8 cellular contexts compared by ENCODE assay signal in genomic region chr4:150960079-150960478, GRCh38. TPM values are rescaled to one million over a fixed set of nuclear protein-coding genes. Genes with fewer than 3 reads are reported as not detected.
DNase-seq lines count a peak whose midpoint lies in the region; ATAC-seq and TF ChIP-seq lines count a peak whose summit lies in the region.

No MANE protein-coding gene starts in this region.

- H3K4me1 Mint-ChIP-seq in mesothelial cell of epicardium: no peaks in the 10 kb centered on the region

- intact Hi-C loops in colonic mucosa (cut with DNase I): no loop called here

- H3K4me2 ChIP-seq in MM.1S (ENCODE audit: low read depth, low read length): no peak overlapping the region

- H2AFZ ChIP-seq in MM.1S (ENCODE audit: low read length): no peak overlapping the region

- no peak overlapping the region for H3K4me3 ChIP-seq in MM.1S (ENCODE audit: low read length)
- H3K4me3 ChIP-seq in colonic mucosa: no peak overlapping the region

- H3K4me1 ChIP-seq in MM.1S (ENCODE audit: low read length) (peaks cover 7% of the 10 kb centered on the region; the same call in 1 of the 2 replicates), colonic mucosa (no peaks in the 10 kb centered on the region)

- H3K27ac Mint-ChIP-seq in mesothelial cell of epicardium: no peak overlapping the region

- ATAC-seq in GM21515 (IDR thresholded peaks at IDR 0.05; ENCODE audit: unreplicated experiment) (no peak), GM21619 (IDR thresholded peaks at IDR 0.05; ENCODE audit: unreplicated experiment) (no peak)

- H3K79me2 ChIP-seq in MM.1S (ENCODE audit: low read length): peaks cover 43% of the 10 kb centered on the region

- peaks cover 33% of the 10 kb centered on the region for H3K9me3 Mint-ChIP-seq in mesothelial cell of epicardium

- H3K9me2 ChIP-seq in MM.1S (replicated peaks; ENCODE audit: insufficient read depth, low read length): no peaks in the 10 kb centered on the region

- H3K27me3 Mint-ChIP-seq in mesothelial cell of epicardium (ENCODE audit: low read depth): no peaks in the 10 kb centered on the region

- H3K9me3 ChIP-seq in MM.1S (replicated peaks; ENCODE audit: insufficient read depth, low read length): no peaks in the 10 kb centered on the region
- H3K9me3 ChIP-seq in colonic mucosa: no peaks in the 10 kb centered on the region

- no peak overlapping the region for H3K27ac ChIP-seq in MM.1S (ENCODE audit: low read length)
- no peak overlapping the region for H3K27ac ChIP-seq in colonic mucosa

- H3K36me3 ChIP-seq in MM.1S (replicated peaks; ENCODE audit: insufficient read depth, low read length) (no peaks in the 10 kb centered on the region), colonic mucosa (no peaks in the 10 kb centered on the region)

- peak; percentile 53 for DNase-seq in GM03348 (ENCODE audit: low spot score)
- DNase-seq in MM.1S: no peak
- no peak for DNase-seq in colonic mucosa
- no peak for DNase-seq in mesothelial cell of epicardium (ENCODE audit: low spot score in 2 of 2, unreplicated experiment in 2 of 2)
- DNase-seq in NAMALWA (ENCODE audit: low spot score): no peak
- no peak for DNase-seq in activated naive CD4-positive, alpha-beta T cell treated with Interleukin-2 at 50 U/mL for 16 hours

- H3F3A ChIP-seq in MM.1S (ENCODE audit: insufficient read depth, low read length): peaks cover 11% of the 10 kb centered on the region; the same call in 1 of the 2 replicates

- H3K27me3 ChIP-seq in MM.1S (replicated peaks; ENCODE audit: insufficient read depth, low read length) (no peaks in the 10 kb centered on the region), colonic mucosa (no peaks in the 10 kb centered on the region)

- H3K4me3 Mint-ChIP-seq in mesothelial cell of epicardium: no peak overlapping the region

- H3K9ac ChIP-seq in MM.1S (ENCODE audit: low read length) (no peak overlapping the region), colonic mucosa (ENCODE audit: low read depth in 2 of 2, low read length in 2 of 2) (no peak overlapping the region)

- H3K36me3 Mint-ChIP-seq in mesothelial cell of epicardium: peaks cover 40% of the 10 kb centered on the region

- H4K20me1 ChIP-seq in MM.1S (ENCODE audit: insufficient read depth, low read length): no peaks in the 10 kb centered on the region; the same call in 1 of the 2 replicates

- peak; percentile 48 for TF ChIP-seq CTCF in MM.1S (IDR thresholded peaks at IDR 0.05; ENCODE audit: low read length)
- peak; percentile 36 for TF ChIP-seq CTCF in colonic mucosa (IDR thresholded peaks at IDR 0.05)
- peak; percentile 14 for TF ChIP-seq CTCF in mesothelial cell of epicardium (IDR thresholded peaks at IDR 0.05; ENCODE audit: unreplicated experiment)

RNA-seq across cellular contexts. Expression of gene LRBA, which starts 55.0 kb away (rescaled TPM):
- 10 to 100 TPM; 55.5 to 77.7 TPM for total RNA-seq in colonic mucosa
- total RNA-seq in mesothelial cell of epicardium: 61.8 to 66.9 TPM (median 66.2 TPM) in 3 replicates
